2 cellular contexts compared by ENCODE assay signal in the genomic region with DNA sequence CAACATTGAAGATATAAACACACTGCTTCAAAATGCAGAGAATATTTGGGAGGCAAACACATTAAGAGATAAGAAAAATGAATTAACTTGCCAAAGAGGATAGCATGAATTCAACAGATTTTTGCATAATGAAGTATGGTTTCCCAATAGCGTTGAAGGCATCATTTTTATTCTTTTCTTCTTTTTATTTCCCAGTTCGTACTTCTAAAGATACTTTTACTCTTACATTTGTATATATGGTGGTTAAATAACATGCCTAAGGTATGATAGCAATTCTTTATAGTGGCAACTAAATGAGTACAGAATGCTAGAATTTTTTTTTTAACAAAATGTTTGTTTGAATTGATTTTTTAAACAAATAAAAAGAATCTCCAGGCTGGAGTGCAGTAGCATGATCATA.
TF ChIP-seq lines count a peak whose summit lies in the region.

No MANE protein-coding gene starts in this region.

TF ChIP-seq in GM12891, 5 proteins besides CTCF, POLR2A, EP300 and RAD21 (continued from another document):
- TF ChIP-seq POU2F2 (IDR thresholded peaks at IDR 0.05; ENCODE audit: low read depth, low read length), result no peak
- TF ChIP-seq PAX5 (IDR thresholded peaks at IDR 0.05; ENCODE audit: insufficient read depth, low read length, severe bottlenecking), result no peak
- TF ChIP-seq SPI1 (IDR thresholded peaks at IDR 0.05; ENCODE audit: low read depth, low read length), result no peak

TF ChIP-seq in HCT116, 20 proteins besides CTCF, POLR2A, EP300 and RAD21 (continued from another document):
- no peak for TF ChIP-seq POLR2AphosphoS5 (IDR thresholded peaks at IDR 0.05; ENCODE audit: low read depth, low read length)
- TF ChIP-seq EZH2 (IDR thresholded peaks at IDR 0.05), result no peak
- no peak for TF ChIP-seq FOSL1 (IDR thresholded peaks at IDR 0.05; ENCODE audit: low read depth)
- TF ChIP-seq, protein P1, sequence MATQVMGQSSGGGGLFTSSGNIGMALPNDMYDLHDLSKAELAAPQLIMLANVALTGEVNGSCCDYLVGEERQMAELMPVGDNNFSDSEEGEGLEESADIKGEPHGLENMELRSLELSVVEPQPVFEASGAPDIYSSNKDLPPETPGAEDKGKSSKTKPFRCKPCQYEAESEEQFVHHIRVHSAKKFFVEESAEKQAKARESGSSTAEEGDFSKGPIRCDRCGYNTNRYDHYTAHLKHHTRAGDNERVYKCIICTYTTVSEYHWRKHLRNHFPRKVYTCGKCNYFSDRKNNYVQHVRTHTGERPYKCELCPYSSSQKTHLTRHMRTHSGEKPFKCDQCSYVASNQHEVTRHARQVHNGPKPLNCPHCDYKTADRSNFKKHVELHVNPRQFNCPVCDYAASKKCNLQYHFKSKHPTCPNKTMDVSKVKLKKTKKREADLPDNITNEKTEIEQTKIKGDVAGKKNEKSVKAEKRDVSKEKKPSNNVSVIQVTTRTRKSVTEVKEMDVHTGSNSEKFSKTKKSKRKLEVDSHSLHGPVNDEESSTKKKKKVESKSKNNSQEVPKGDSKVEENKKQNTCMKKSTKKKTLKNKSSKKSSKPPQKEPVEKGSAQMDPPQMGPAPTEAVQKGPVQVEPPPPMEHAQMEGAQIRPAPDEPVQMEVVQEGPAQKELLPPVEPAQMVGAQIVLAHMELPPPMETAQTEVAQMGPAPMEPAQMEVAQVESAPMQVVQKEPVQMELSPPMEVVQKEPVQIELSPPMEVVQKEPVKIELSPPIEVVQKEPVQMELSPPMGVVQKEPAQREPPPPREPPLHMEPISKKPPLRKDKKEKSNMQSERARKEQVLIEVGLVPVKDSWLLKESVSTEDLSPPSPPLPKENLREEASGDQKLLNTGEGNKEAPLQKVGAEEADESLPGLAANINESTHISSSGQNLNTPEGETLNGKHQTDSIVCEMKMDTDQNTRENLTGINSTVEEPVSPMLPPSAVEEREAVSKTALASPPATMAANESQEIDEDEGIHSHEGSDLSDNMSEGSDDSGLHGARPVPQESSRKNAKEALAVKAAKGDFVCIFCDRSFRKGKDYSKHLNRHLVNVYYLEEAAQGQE (IDR thresholded peaks at IDR 0.05; ENCODE audit: low read depth), result no peak
